9 cellular contexts compared by ENCODE assay signal in the genomic region with DNA sequence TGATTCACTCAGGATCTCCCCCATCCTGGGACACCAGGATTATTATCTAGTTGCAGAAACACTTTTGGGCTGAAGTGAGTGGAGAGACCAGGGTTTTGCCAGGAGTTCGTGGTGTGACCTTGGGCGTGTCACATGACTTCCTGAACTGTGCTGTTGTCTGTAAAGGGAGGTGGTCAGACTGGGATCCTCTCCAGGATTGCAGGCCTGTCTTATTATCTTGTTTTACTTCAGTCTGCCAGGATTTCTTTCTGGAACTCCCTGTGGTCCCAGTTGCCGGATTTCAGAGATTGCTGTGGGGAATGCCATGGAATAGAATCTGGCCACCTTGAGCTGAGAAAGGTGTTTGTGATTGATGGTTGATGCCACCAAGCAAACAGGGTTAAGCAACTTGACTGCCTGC. TPM values are rescaled to one million over a fixed set of nuclear protein-coding genes. Genes with fewer than 3 reads are reported as not detected.
DNase-seq lines count a peak whose midpoint lies in the region; ATAC-seq, FAIRE-seq and TF ChIP-seq lines count a peak whose summit lies in the region.
"Had no signal": no experiment of that assay in that cellular context is flagged by ENCODE, and none has a peak within 500 bp of the region (broad histone marks: within the 10 kb centered on the region; RNA-seq: fewer than 3 reads in every experiment).

No MANE protein-coding gene starts in this region.

- peaks cover 48% of the 10 kb centered on the region for H3K36me3 Mint-ChIP-seq in CD4-positive, CD25-positive, alpha-beta regulatory T cell

- no peak overlapping the region for H3K27ac ChIP-seq in CD4-positive, CD25-positive, alpha-beta regulatory T cell (ENCODE audit: insufficient read depth, low read length, poor library complexity, severe bottlenecking)
- H3K27ac ChIP-seq in SK-N-SH (ENCODE audit: low read depth in 2 of 2, low read length in 1 of 2) (peak overlapping the region; percentile 23 to 84; a peak in 3 of 4 replicates), pancreas (peak overlapping the region in 2 of 4 donors; percentile 64 to 71)

- peak; percentile 35 for TF ChIP-seq RAD21 in SK-N-SH (IDR thresholded peaks at IDR 0.05; ENCODE audit: low read length)

- H3K4me2 ChIP-seq in SK-N-SH, result peak overlapping the region; percentile 8; the same call in 1 of the 2 replicates

- no peak for TF ChIP-seq POLR2A in GM18505 (IDR thresholded peaks at IDR 0.05; ENCODE audit: borderline replicate concordance, extremely low read depth, insufficient read depth, insufficient read length)

- peaks cover 57% of the 10 kb centered on the region for H3K36me3 ChIP-seq in CD4-positive, CD25-positive, alpha-beta regulatory T cell (ENCODE audit: control insufficient read depth, insufficient read depth, low read length)
- H3K36me3 ChIP-seq in SK-N-SH (replicated peaks in 1 of 2; ENCODE audit: control insufficient read depth in 1 of 2, insufficient read depth in 2 of 2, low read length in 1 of 2), result peaks cover 20 to 45% of the 10 kb centered on the region in 2 experiments
- H3K36me3 ChIP-seq in pancreas, result peaks cover 0 to 35% (median 0%) of the 10 kb centered on the region in 3 donors

- FAIRE-seq in pancreas (lab: Jason Lieb, UNC), result no peak

- no peaks in the 10 kb centered on the region for H3K9me3 ChIP-seq in CD4-positive, CD25-positive, alpha-beta regulatory T cell (ENCODE audit: control insufficient read depth in 2 of 2, low read length in 2 of 2)
- no peaks in the 10 kb centered on the region for H3K9me3 ChIP-seq in SK-N-SH
- no peaks in the 10 kb centered on the region for H3K9me3 ChIP-seq in pancreas

- peaks cover 11% of the 10 kb centered on the region for H3K4me1 ChIP-seq in CD4-positive, CD25-positive, alpha-beta regulatory T cell (ENCODE audit: control insufficient read depth, insufficient read depth, low read length, poor library complexity, severe bottlenecking)
- H3K4me1 ChIP-seq in SK-N-SH (ENCODE audit: control insufficient read depth in 1 of 2, insufficient read depth in 2 of 2, low read depth in 1 of 2, low read length in 1 of 2) (peaks cover 20 to 51% of the 10 kb centered on the region in 2 experiments), pancreas (peaks cover 0 to 26% (median 8%) of the 10 kb centered on the region in 3 donors)

- ATAC-seq in CD4-positive, CD25-positive, alpha-beta regulatory T cell (ENCODE audit: low read depth in 2 of 2), result no peak
- ATAC-seq in pancreas, result peak; percentile 47 to 77 (median 71)
- ATAC-seq in HG03196 (IDR thresholded peaks at IDR 0.05; ENCODE audit: unreplicated experiment), result no peak
- ATAC-seq in GM18505 (IDR thresholded peaks at IDR 0.05; ENCODE audit: unreplicated experiment), result no peak
- ATAC-seq in GM21528 (IDR thresholded peaks at IDR 0.05; ENCODE audit: low FRiP score, unreplicated experiment), result no peak

- no peak overlapping the region for H3K4me3 ChIP-seq in CD4-positive, CD25-positive, alpha-beta regulatory T cell (ENCODE audit: low read depth, low read length)
- no peak overlapping the region for H3K4me3 ChIP-seq in SK-N-SH (ENCODE audit: low read depth in 2 of 2, low read length in 1 of 2)
- no peak overlapping the region for H3K4me3 ChIP-seq in foreskin fibroblast (ENCODE audit: low read depth in 1 of 2, low read length in 2 of 2)
- no peak overlapping the region for H3K4me3 ChIP-seq in pancreas

- intact Hi-C loops in pancreas (cut with DNase I), result no loop called here

- POLR2A ChIA-PET in SK-N-SH (lab: Yijun Ruan, JAX), result interaction anchor here (1.7 to 3.0 kb wide), 2 partner anchors 35 to 55 kb away, joined by 3 to 7 read pairs; a partner anchor contains a TSS

- H3K9me2 ChIP-seq in SK-N-SH, result no peaks in the 10 kb centered on the region

- H3K9me3 Mint-ChIP-seq in CD4-positive, CD25-positive, alpha-beta regulatory T cell, result no peaks in the 10 kb centered on the region

- no peak overlapping the region for H3K4me3 Mint-ChIP-seq in CD4-positive, CD25-positive, alpha-beta regulatory T cell

- H3K9ac ChIP-seq in SK-N-SH, result no peak overlapping the region

- no peak overlapping the region for H2AFZ ChIP-seq in SK-N-SH (ENCODE audit: low read depth)

- TF ChIP-seq CTCF in SK-N-SH (IDR thresholded peaks at IDR 0.05), result no peak
- TF ChIP-seq CTCF in foreskin fibroblast (IDR thresholded peaks at IDR 0.05; ENCODE audit: low read depth, low read length), result no peak
- TF ChIP-seq CTCF in pancreas (IDR thresholded peaks at IDR 0.05), result no peak

- peaks cover 25% of the 10 kb centered on the region for H3K79me2 ChIP-seq in SK-N-SH (ENCODE audit: insufficient read depth)

- peak in 1 of 3 donors; percentile 10 for DNase-seq in CD4-positive, CD25-positive, alpha-beta regulatory T cell
- peak; percentile 51 for DNase-seq in SK-N-SH
- peak; percentile 72 to 84 for DNase-seq in foreskin fibroblast
- DNase-seq in pancreas, result peak in 3 of 6 donors; percentile 34 to 80 (median 61)
- DNase-seq in cerebellar nuclear complex (lab: John Stamatoyannopoulos, UW), result no peak
- DNase-seq: NCI-H2171 treated with DMSO at 0.1 percent for 48 hours had no signal

- H3K27ac Mint-ChIP-seq in CD4-positive, CD25-positive, alpha-beta regulatory T cell, result peak overlapping the region in 2 of 3 donors; percentile 67 to 75

- peaks cover 15 to 31% (median 22%) of the 10 kb centered on the region in 4 donors for H3K4me1 Mint-ChIP-seq in CD4-positive, CD25-positive, alpha-beta regulatory T cell

- no peaks in the 10 kb centered on the region for H3K27me3 Mint-ChIP-seq in CD4-positive, CD25-positive, alpha-beta regulatory T cell

- CTCF ChIA-PET in SK-N-SH (lab: Yijun Ruan, JAX), result interaction anchor here (0.6 to 3.3 kb wide), 5 partner anchors 11 to 120 kb away, joined by 3 to 25 read pairs (median 3); a partner anchor contains a TSS

- peak; percentile 15 to 79; a peak in 3 of 4 replicates for TF ChIP-seq EP300 in SK-N-SH (IDR thresholded peaks at IDR 0.05; ENCODE audit: borderline replicate concordance in 1 of 2, low read depth in 1 of 2, low read length in 1 of 2)

- no peaks in the 10 kb centered on the region for H4K20me1 ChIP-seq in SK-N-SH (ENCODE audit: insufficient read depth)

- 53% methylated on average over 3 of the region's 3 CpGs for WGBS in SK-N-SH (ENCODE audit: low lambda C conversion rate)
- 19 to 22% methylated on average over 3 of the region's 3 CpGs for WGBS in pancreas, 2 donors

- no peaks in the 10 kb centered on the region for H3K27me3 ChIP-seq in CD4-positive, CD25-positive, alpha-beta regulatory T cell (ENCODE audit: control insufficient read depth, insufficient read depth, low read length)
- no peaks in the 10 kb centered on the region for H3K27me3 ChIP-seq in SK-N-SH (ENCODE audit: insufficient read depth)
- H3K27me3 ChIP-seq in pancreas, result no peaks in the 10 kb centered on the region

- H3F3A ChIP-seq in SK-N-SH (replicated peaks; ENCODE audit: insufficient read depth), result peaks cover 24% of the 10 kb centered on the region

TF ChIP-seq in SK-N-SH, 30 proteins besides CTCF, POLR2A, EP300 and RAD21 (continues in another document):
- TF ChIP-seq SIN3A (IDR thresholded peaks at IDR 0.05; ENCODE audit: borderline replicate concordance, low read depth, low read length) (no peak), POLR2AphosphoS5 (IDR thresholded peaks at IDR 0.05; ENCODE audit: low read depth, low read length) (0 out of 2 replicates have a peak, but pooled peaks have one; percentile 11), RXRA (IDR thresholded peaks at IDR 0.05; ENCODE audit: borderline replicate concordance, low read depth) (no peak), FOXM1 (IDR thresholded peaks at IDR 0.05; ENCODE audit: low read depth) (no peak), NRF1 (IDR thresholded peaks at IDR 0.05; ENCODE audit: low read depth, low read length) (no peak), MEF2A (IDR thresholded peaks at IDR 0.05; ENCODE audit: borderline replicate concordance, low read depth) (no peak), CHD2 (IDR thresholded peaks at IDR 0.05; ENCODE audit: low read length, partially characterized antibody) (peak; percentile 16), TCF12 (IDR thresholded peaks at IDR 0.05) (peak; percentile 21; the same call in 1 of the 2 replicates)
- TF ChIP-seq, protein P1, sequence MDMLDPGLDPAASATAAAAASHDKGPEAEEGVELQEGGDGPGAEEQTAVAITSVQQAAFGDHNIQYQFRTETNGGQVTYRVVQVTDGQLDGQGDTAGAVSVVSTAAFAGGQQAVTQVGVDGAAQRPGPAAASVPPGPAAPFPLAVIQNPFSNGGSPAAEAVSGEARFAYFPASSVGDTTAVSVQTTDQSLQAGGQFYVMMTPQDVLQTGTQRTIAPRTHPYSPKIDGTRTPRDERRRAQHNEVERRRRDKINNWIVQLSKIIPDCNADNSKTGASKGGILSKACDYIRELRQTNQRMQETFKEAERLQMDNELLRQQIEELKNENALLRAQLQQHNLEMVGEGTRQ (IDR thresholded peaks at IDR 0.05; ENCODE audit: borderline replicate concordance, low read depth, low read length), result no peak
- TF ChIP-seq, protein P2, sequence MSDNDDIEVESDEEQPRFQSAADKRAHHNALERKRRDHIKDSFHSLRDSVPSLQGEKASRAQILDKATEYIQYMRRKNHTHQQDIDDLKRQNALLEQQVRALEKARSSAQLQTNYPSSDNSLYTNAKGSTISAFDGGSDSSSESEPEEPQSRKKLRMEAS (IDR thresholded peaks at IDR 0.05; ENCODE audit: low read depth), result 0 out of 2 replicates have a peak, but pooled peaks have one; percentile 16
- TF ChIP-seq, protein P3, sequence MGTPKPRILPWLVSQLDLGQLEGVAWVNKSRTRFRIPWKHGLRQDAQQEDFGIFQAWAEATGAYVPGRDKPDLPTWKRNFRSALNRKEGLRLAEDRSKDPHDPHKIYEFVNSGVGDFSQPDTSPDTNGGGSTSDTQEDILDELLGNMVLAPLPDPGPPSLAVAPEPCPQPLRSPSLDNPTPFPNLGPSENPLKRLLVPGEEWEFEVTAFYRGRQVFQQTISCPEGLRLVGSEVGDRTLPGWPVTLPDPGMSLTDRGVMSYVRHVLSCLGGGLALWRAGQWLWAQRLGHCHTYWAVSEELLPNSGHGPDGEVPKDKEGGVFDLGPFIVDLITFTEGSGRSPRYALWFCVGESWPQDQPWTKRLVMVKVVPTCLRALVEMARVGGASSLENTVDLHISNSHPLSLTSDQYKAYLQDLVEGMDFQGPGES (IDR thresholded peaks at IDR 0.05; ENCODE audit: low read depth, low read length), result no peak

RNA-seq across cellular contexts. Expression of a gene that starts 35.8 kb away (rescaled TPM):
- 32.5 TPM for total RNA-seq in CD4-positive, CD25-positive, alpha-beta regulatory T cell
- 10 to 100 TPM; 19.8 to 33.4 (median 27.3) TPM for polyA plus RNA-seq in CD4-positive, CD25-positive, alpha-beta regulatory T cell
- polyA plus RNA-seq in SK-N-SH (2012; rRNA removed) (34.0 and 34.1 TPM in 2 replicates), pancreas (10 to 100 TPM; 12.9 to 13.5 TPM)
- polyA plus RNA-seq in SK-N-SH (2012; cell fraction: cytosol; rRNA removed), result 33.3 and 35.7 TPM in 2 replicates
- polyA plus RNA-seq in SK-N-SH (2012; cell fraction: nucleus; rRNA removed), result 40.7 and 57.5 TPM in 2 replicates
- total RNA-seq in pancreas, result 10 to 100 TPM; 17.1 to 28.2 (median 19.0) TPM

RNA-seq across cellular contexts. Expression of a gene that starts 54.7 kb away (rescaled TPM):
- total RNA-seq in CD4-positive, CD25-positive, alpha-beta regulatory T cell, result 1.2 TPM
- polyA plus RNA-seq in CD4-positive, CD25-positive, alpha-beta regulatory T cell, result under 1 TPM in 2 of 4 donors, not detected in 2; 0.15 to 0.24 TPM
- polyA plus RNA-seq in SK-N-SH (2012; rRNA removed), result 36.4 and 46.4 TPM in 2 replicates
- polyA plus RNA-seq in SK-N-SH (2012; cell fraction: cytosol; rRNA removed), result 45.8 and 45.9 TPM in 2 replicates
- polyA plus RNA-seq in SK-N-SH (2012; cell fraction: nucleus; rRNA removed), result 20.5 and 33.6 TPM in 2 replicates
- total RNA-seq in pancreas, result 10 to 100 TPM in 2 of 6 donors, 1 to 10 TPM in 4; 4.3 to 18.5 (median 6.3) TPM
- polyA plus RNA-seq in pancreas, result 1 to 10 TPM; 3.3 to 9.6 TPM

Comparison
In these comparisons a context has a peak if more than half of its experiments do, and no peak if none do; other contexts are left out.
1. ATAC-seq: peak in pancreas (4 of 4); none in CD4-positive, CD25-positive, alpha-beta regulatory T cell (0 of 2), HG03196 (single experiment), GM18505 (single experiment) and GM21528 (single experiment).
2. DNase-seq: peak in SK-N-SH (single experiment) and foreskin fibroblast (2 of 2); none in cerebellar nuclear complex (0 of 2).